ENCODE assay signal across 25 cellular contexts in the genomic region with DNA sequence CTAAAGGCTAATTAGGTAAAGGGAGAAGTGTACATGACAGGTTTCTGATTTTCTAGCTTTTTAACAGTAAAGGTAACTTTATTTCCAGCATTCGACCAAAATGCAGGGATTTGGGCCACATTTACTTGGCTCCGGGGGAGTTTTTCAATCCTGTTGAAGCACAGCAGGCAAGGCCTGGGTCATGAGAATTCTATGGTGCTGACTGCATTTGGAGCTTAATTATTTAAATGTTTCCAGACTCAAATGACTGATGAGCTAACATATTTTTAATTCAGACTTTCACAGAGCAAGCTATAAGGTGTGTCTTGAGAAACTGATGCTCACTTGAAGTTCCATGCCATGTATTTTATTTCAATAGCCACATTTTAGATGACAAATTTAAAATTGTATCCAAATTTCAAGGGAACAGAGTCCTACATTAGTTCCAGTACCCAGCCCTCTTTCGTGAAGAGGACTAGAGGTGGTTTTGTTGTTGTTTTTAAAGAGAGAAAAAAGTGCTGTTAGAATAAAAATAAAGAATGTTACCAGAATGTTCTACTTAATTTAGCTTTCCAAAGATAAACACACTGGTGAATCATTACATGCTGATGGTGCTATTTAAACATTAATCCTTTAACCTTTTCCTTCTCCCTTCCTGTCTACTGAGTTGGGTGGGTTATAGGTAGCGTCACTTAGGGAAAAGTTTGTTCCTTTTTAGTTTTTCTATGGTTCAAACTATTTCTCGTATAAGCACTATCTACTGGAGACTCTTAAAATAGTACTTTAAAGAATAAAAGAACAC.
DNase-seq lines count a peak whose midpoint lies in the region; ATAC-seq, FAIRE-seq and TF ChIP-seq lines count a peak whose summit lies in the region.
"Had no signal": no experiment of that assay in that cellular context is flagged by ENCODE, and none has a peak within 500 bp of the region (broad histone marks: within the 10 kb centered on the region; RNA-seq: fewer than 3 reads in every experiment).

No MANE protein-coding gene starts in this region.

- intact Hi-C loops in right lobe of liver (cut with DNase I), result no loop called here
- intact Hi-C loops in HepG2 (cut with micrococcal nuclease; ENCODE audit: unreplicated experiment), result no loop called here
- intact Hi-C loops in esophagus muscularis mucosa (cut with DNase I), result loop anchor here (5.0 kb wide), 1 partner anchor 82 kb away; a partner anchor contains a TSS
- intact Hi-C loops in tibial artery (cut with DNase I; ENCODE audit: low total_unique reads), result no loop called here

- H3K27me3 ChIP-seq in right lobe of liver, result no peaks in the 10 kb centered on the region
- H3K27me3 ChIP-seq in HepG2 (ENCODE audit: control insufficient read depth in 1 of 2, insufficient read depth in 2 of 2, low read length in 2 of 2), result no peaks in the 10 kb centered on the region
- no peaks in the 10 kb centered on the region for H3K27me3 ChIP-seq in esophagus muscularis mucosa
- H3K27me3 ChIP-seq in tibial artery, result no peaks in the 10 kb centered on the region
- H3K27me3 ChIP-seq: upper lobe of left lung had no signal

- no peaks in the 10 kb centered on the region for H3K9me3 Mint-ChIP-seq in nephron
- H3K9me3 Mint-ChIP-seq in activated naive CD8-positive, alpha-beta T cell treated with anti-CD3 and anti-CD28 coated beads, Interleukin-2, amount 50 U/mL, for 24 hours, result no peaks in the 10 kb centered on the region
- H3K9me3 Mint-ChIP-seq: activated naive CD4-positive, alpha-beta T cell treated with anti-CD3 and anti-CD28 coated beads for 36 hours; activated T-cell treated with anti-CD3 and anti-CD28 coated beads, Interleukin-2, amount 50 U/mL, for 24 hours; dendritic cell treated with granulocyte-macrophage colony-stimulating factor and Interleukin-4, amounts not matched to agents 40 ng/mL and 50 ng/mL, for 4 days; natural killer cell had no signal

- no peaks in the 10 kb centered on the region for H3K9me3 ChIP-seq in right lobe of liver
- no peaks in the 10 kb centered on the region for H3K9me3 ChIP-seq in HepG2 (ENCODE audit: low read length)
- H3K9me3 ChIP-seq in esophagus muscularis mucosa, result no peaks in the 10 kb centered on the region
- H3K9me3 ChIP-seq in tibial artery, result no peaks in the 10 kb centered on the region
- H3K9me3 ChIP-seq: upper lobe of left lung had no signal

- no peaks in the 10 kb centered on the region for H4K20me1 ChIP-seq in HepG2 (ENCODE audit: insufficient read depth, low read length)

- H3K4me3 ChIP-seq in right lobe of liver (no peak overlapping the region), HepG2 (replicated peaks in 1 of 3; ENCODE audit: insufficient read depth in 1 of 3, low read depth in 2 of 3, low read length in 3 of 3) (no peak overlapping the region), esophagus muscularis mucosa (no peak overlapping the region), tibial artery (no peak overlapping the region)
- H3K4me3 ChIP-seq: GM12878, upper lobe of left lung had no signal

- H3K27ac ChIP-seq in right lobe of liver (peak overlapping the region in 2 of 3 donors; percentile 36 to 59), HepG2 (ENCODE audit: extremely low read length, insufficient read depth, low read length) (no peak overlapping the region), esophagus muscularis mucosa (replicated peaks in 1 of 4) (peak overlapping the region; percentile 39 to 69 (median 54)), tibial artery (no peak overlapping the region)

- H3K27me3 Mint-ChIP-seq in nephron (ENCODE audit: low read depth), result no peaks in the 10 kb centered on the region
- H3K27me3 Mint-ChIP-seq in activated naive CD8-positive, alpha-beta T cell treated with anti-CD3 and anti-CD28 coated beads, Interleukin-2, amount 50 U/mL, for 24 hours, result no peaks in the 10 kb centered on the region
- H3K27me3 Mint-ChIP-seq: activated T-cell treated with anti-CD3 and anti-CD28 coated beads, Interleukin-2, amount 50 U/mL, for 24 hours; B cell; dendritic cell treated with granulocyte-macrophage colony-stimulating factor and Interleukin-4, amounts not matched to agents 40 ng/mL and 50 ng/mL, for 4 days had no signal

- no peak for FAIRE-seq in HepG2 (lab: Jason Lieb, UNC)
- FAIRE-seq: GM12878 had no signal

- TF ChIP-seq EP300 in HepG2 (IDR thresholded peaks at IDR 0.05; ENCODE audit: low read depth in 2 of 2, low read length in 2 of 2) (no peak), HepG2 (CRISPR knock-in tag; IDR thresholded peaks at IDR 0.05; ENCODE audit: borderline replicate concordance) (no peak), esophagus muscularis mucosa (IDR thresholded peaks at IDR 0.05) (no peak)

- peak in 2 of 4 donors; percentile 72 to 77 for ATAC-seq in right lobe of liver
- no peak for ATAC-seq in HepG2
- no peak for ATAC-seq in activated naive CD8-positive, alpha-beta T cell treated with anti-CD3 and anti-CD28 coated beads, Interleukin-2, amount 50 U/mL, for 24 hours
- ATAC-seq: GM12878, natural killer cell, right cardiac atrium had no signal

- no peak for TF ChIP-seq CTCF in right lobe of liver (IDR thresholded peaks at IDR 0.05)
- no peak for TF ChIP-seq CTCF in HepG2 (CRISPR knock-in tag; IDR thresholded peaks at IDR 0.05)
- TF ChIP-seq CTCF in esophagus muscularis mucosa (IDR thresholded peaks at IDR 0.05), result no peak
- no peak for TF ChIP-seq CTCF in nephron (IDR thresholded peaks at IDR 0.05; ENCODE audit: unreplicated experiment in 3 of 3)
- no peak for TF ChIP-seq CTCF in tibial artery (IDR thresholded peaks at IDR 0.05)

- H3K4me3 Mint-ChIP-seq in nephron, result no peak overlapping the region
- no peak overlapping the region for H3K4me3 Mint-ChIP-seq in activated naive CD8-positive, alpha-beta T cell treated with anti-CD3 and anti-CD28 coated beads, Interleukin-2, amount 50 U/mL, for 24 hours
- H3K4me3 Mint-ChIP-seq: activated naive CD4-positive, alpha-beta T cell treated with anti-CD3 and anti-CD28 coated beads for 36 hours; activated T-cell treated with anti-CD3 and anti-CD28 coated beads, Interleukin-2, amount 50 U/mL, for 24 hours; B cell; dendritic cell treated with granulocyte-macrophage colony-stimulating factor and Interleukin-4, amounts not matched to agents 40 ng/mL and 50 ng/mL, for 4 days; natural killer cell had no signal

- POLR2A ChIA-PET in HepG2 (lab: Yijun Ruan, JAX), result no interaction called here

- H3K4me1 ChIP-seq in right lobe of liver, result peaks cover 0 to 7% (median 0%) of the 10 kb centered on the region in 4 donors
- H3K4me1 ChIP-seq in HepG2 (ENCODE audit: insufficient read depth, low read length), result no peaks in the 10 kb centered on the region
- H3K4me1 ChIP-seq in esophagus muscularis mucosa, result peaks cover 21 to 38% (median 36%) of the 10 kb centered on the region in 4 donors
- peaks cover 0 to 25% (median 4%) of the 10 kb centered on the region in 4 donors for H3K4me1 ChIP-seq in tibial artery

- H3K4me1 Mint-ChIP-seq in nephron, result peaks cover 13% of the 10 kb centered on the region
- peaks cover 12% of the 10 kb centered on the region for H3K4me1 Mint-ChIP-seq in activated naive CD8-positive, alpha-beta T cell treated with anti-CD3 and anti-CD28 coated beads, Interleukin-2, amount 50 U/mL, for 24 hours

- H3K79me2 ChIP-seq in HepG2 (ENCODE audit: insufficient read depth, low read length), result no peaks in the 10 kb centered on the region

- peak overlapping the region; percentile 5 to 47 (median 6) for H3K27ac Mint-ChIP-seq in nephron
- no peak overlapping the region for H3K27ac Mint-ChIP-seq in activated naive CD8-positive, alpha-beta T cell treated with anti-CD3 and anti-CD28 coated beads, Interleukin-2, amount 50 U/mL, for 24 hours
- H3K27ac Mint-ChIP-seq: activated naive CD4-positive, alpha-beta T cell treated with anti-CD3 and anti-CD28 coated beads for 36 hours; activated T-cell treated with anti-CD3 and anti-CD28 coated beads, Interleukin-2, amount 50 U/mL, for 24 hours; B cell; dendritic cell treated with granulocyte-macrophage colony-stimulating factor and Interleukin-4, amounts not matched to agents 40 ng/mL and 50 ng/mL, for 4 days had no signal

- no peak for TF ChIP-seq RAD21 in HepG2 (CRISPR knock-in tag; IDR thresholded peaks at IDR 0.05)

- in situ Hi-C loops in HepG2 (cut with HindIII; ENCODE audit: extremely low pct_ligation_motif_present, low pct_unique_long_range_greater_than_20kb), result no loop called here

- CTCF ChIA-PET in HepG2 (lab: Yijun Ruan, JAX; ENCODE audit: low intra/inter-chr PET ratio, low total read pairs), result no interaction called here

- no peaks in the 10 kb centered on the region for H3K36me3 Mint-ChIP-seq in nephron (ENCODE audit: low read depth)
- no peaks in the 10 kb centered on the region for H3K36me3 Mint-ChIP-seq in activated naive CD8-positive, alpha-beta T cell treated with anti-CD3 and anti-CD28 coated beads, Interleukin-2, amount 50 U/mL, for 24 hours (ENCODE audit: low read depth)
- H3K36me3 Mint-ChIP-seq: natural killer cell had no signal

- H3K36me3 ChIP-seq in right lobe of liver, result no peaks in the 10 kb centered on the region
- no peaks in the 10 kb centered on the region for H3K36me3 ChIP-seq in HepG2 (replicated peaks in 1 of 2; ENCODE audit: control insufficient read depth in 1 of 2, insufficient read depth in 2 of 2, low read length in 2 of 2)
- H3K36me3 ChIP-seq in esophagus muscularis mucosa, result no peaks in the 10 kb centered on the region
- no peaks in the 10 kb centered on the region for H3K36me3 ChIP-seq in tibial artery
- H3K36me3 ChIP-seq: upper lobe of left lung had no signal

- WGBS in right lobe of liver (ENCODE audit: insufficient coverage, low coverage, low lambda C conversion rate, missing lambda C conversion rate), result 63% methylated on average over 5 of the region's 5 CpGs
- WGBS in HepG2 (ENCODE audit: low lambda C conversion rate), result 80% methylated on average over 5 of the region's 5 CpGs
- 57% methylated on average over 5 of the region's 5 CpGs for WGBS in esophagus muscularis mucosa

- DNase-seq in right lobe of liver (no peak), HepG2 (ENCODE audit: low spot score) (no peak), esophagus muscularis mucosa (ENCODE audit: extremely low spot score) (no peak), tibial artery (no peak)
- DNase-seq in activated naive CD8-positive, alpha-beta T cell treated with anti-CD3 and anti-CD28 coated beads, Interleukin-2, amount 50 U/mL, for 24 hours, result no peak
- no peak for DNase-seq in stimulated activated naive CD4-positive, alpha-beta T cell treated with Interleukin-2 at 50 U/mL for 16 hours (lab: John Stamatoyannopoulos, UW)
- no peak for DNase-seq in stimulated activated CD8-positive, alpha-beta memory T cell treated with anti-CD3 and anti-CD28 coated beads, Interleukin-4, amount 100 ng/mL, for 48 hours
- DNase-seq: activated naive CD4-positive, alpha-beta T cell treated with anti-CD3 and anti-CD28 coated beads for 36 hours; activated T-cell treated with anti-CD3 and anti-CD28 coated beads, Interleukin-2, amount 50 U/mL, for 24 hours; COR-L47; DND-41; foreskin melanocyte; H7; hippocampal formation; Kasumi-1; midbrain; natural killer cell; NCI-H187 treated with DMSO at 0.1 percent for 48 hours; NCI-H69; upper lobe of left lung had no signal

- TF ChIP-seq POLR2A in right lobe of liver (IDR thresholded peaks at IDR 0.05), result no peak
- TF ChIP-seq POLR2A in HepG2 (IDR thresholded peaks at IDR 0.05; ENCODE audit: insufficient read depth in 1 of 2, low read depth in 2 of 2, low read length in 2 of 2), result no peak
- TF ChIP-seq POLR2A in esophagus muscularis mucosa (IDR thresholded peaks at IDR 0.05; ENCODE audit: low read depth), result no peak

- H3K4me2 ChIP-seq in HepG2 (ENCODE audit: low read depth, low read length), result no peak overlapping the region

- BruUV-seq in HepG2 (replicated peaks; lab: Mats Ljungman, UMichigan), result no TSS peak

- H3K9ac ChIP-seq in HepG2 (ENCODE audit: insufficient read depth, low read depth, low read length), result no peak overlapping the region

- H2AFZ ChIP-seq in HepG2 (ENCODE audit: low read length), result no peak overlapping the region

Comparison
In these comparisons a context has a peak if more than half of its experiments do, and no peak if none do; other contexts are left out.
1. H3K27ac ChIP-seq: peak in right lobe of liver (2 of 3) and esophagus muscularis mucosa (4 of 4); none in HepG2 (single experiment) and tibial artery (0 of 2).